ENCODE assay signal across 1 cellular context in the genomic region with DNA sequence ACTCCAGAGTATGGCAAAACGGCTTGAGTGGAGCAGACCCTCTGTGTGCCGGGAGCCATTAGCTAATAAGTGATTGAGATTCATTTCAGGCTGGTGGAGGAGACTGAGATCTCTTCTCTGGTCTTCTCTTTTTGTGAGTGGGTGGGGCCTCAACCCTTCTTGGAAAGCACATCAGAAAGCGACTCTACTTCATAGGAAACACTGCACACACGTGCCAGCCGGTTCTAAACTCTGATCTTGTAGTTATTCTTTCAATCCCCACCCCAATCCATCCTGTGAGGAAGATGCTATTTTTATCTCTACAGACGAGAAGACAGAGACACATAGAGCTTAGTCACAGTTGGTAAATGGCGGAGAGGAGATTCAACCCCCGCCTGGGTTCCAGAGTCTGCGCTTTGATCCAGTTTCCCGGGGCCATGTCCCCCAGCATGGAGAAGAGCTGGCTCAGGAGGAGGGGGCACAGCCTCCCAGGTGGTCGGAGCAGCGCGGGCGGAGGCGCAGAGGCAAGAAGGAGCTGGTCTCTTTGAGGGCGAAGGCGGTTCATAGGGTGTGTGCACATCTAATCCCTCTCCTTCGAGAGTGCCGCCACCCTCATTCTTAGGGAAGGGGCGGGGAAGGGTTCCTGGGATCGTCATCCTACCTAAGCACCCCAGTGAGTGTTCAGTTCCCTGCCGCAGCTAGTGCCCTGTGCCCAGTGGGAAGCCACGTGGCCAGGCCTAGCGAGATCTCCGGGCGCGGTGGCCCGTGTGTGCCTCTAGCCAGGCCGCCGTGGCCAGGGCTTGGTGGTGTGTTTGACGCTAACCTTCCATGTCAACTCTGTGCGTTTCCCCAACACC.
TF ChIP-seq lines count a peak whose summit lies in the region.

No MANE protein-coding gene starts in this region.

TF ChIP-seq in K562, 482 proteins besides CTCF, POLR2A, EP300 and RAD21:
- TF ChIP-seq MED1 (CRISPR knock-in tag; IDR thresholded peaks at IDR 0.05; ENCODE audit: borderline replicate concordance) = no peak
- no peak for TF ChIP-seq U2AF1 (optimal IDR thresholded peaks at IDR 0.05; ENCODE audit: low read depth, low read length)
- TF ChIP-seq, protein P1, sequence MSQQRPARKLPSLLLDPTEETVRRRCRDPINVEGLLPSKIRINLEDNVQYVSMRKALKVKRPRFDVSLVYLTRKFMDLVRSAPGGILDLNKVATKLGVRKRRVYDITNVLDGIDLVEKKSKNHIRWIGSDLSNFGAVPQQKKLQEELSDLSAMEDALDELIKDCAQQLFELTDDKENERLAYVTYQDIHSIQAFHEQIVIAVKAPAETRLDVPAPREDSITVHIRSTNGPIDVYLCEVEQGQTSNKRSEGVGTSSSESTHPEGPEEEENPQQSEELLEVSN (IDR thresholded peaks at IDR 0.05; ENCODE audit: borderline replicate concordance in 1 of 2, extremely low read depth in 1 of 2, insufficient read depth in 1 of 2, insufficient read length in 1 of 2, low read depth in 1 of 2, low read length in 1 of 2, poor library complexity in 1 of 2, severe bottlenecking in 1 of 2) = peak in 1 of 2 experiments; percentile 11
- TF ChIP-seq ESRRB (CRISPR knock-in tag; IDR thresholded peaks at IDR 0.05; ENCODE audit: borderline replicate concordance) = no peak
- no peak for TF ChIP-seq LEF1 (IDR thresholded peaks at IDR 0.05)
- TF ChIP-seq, protein P2, sequence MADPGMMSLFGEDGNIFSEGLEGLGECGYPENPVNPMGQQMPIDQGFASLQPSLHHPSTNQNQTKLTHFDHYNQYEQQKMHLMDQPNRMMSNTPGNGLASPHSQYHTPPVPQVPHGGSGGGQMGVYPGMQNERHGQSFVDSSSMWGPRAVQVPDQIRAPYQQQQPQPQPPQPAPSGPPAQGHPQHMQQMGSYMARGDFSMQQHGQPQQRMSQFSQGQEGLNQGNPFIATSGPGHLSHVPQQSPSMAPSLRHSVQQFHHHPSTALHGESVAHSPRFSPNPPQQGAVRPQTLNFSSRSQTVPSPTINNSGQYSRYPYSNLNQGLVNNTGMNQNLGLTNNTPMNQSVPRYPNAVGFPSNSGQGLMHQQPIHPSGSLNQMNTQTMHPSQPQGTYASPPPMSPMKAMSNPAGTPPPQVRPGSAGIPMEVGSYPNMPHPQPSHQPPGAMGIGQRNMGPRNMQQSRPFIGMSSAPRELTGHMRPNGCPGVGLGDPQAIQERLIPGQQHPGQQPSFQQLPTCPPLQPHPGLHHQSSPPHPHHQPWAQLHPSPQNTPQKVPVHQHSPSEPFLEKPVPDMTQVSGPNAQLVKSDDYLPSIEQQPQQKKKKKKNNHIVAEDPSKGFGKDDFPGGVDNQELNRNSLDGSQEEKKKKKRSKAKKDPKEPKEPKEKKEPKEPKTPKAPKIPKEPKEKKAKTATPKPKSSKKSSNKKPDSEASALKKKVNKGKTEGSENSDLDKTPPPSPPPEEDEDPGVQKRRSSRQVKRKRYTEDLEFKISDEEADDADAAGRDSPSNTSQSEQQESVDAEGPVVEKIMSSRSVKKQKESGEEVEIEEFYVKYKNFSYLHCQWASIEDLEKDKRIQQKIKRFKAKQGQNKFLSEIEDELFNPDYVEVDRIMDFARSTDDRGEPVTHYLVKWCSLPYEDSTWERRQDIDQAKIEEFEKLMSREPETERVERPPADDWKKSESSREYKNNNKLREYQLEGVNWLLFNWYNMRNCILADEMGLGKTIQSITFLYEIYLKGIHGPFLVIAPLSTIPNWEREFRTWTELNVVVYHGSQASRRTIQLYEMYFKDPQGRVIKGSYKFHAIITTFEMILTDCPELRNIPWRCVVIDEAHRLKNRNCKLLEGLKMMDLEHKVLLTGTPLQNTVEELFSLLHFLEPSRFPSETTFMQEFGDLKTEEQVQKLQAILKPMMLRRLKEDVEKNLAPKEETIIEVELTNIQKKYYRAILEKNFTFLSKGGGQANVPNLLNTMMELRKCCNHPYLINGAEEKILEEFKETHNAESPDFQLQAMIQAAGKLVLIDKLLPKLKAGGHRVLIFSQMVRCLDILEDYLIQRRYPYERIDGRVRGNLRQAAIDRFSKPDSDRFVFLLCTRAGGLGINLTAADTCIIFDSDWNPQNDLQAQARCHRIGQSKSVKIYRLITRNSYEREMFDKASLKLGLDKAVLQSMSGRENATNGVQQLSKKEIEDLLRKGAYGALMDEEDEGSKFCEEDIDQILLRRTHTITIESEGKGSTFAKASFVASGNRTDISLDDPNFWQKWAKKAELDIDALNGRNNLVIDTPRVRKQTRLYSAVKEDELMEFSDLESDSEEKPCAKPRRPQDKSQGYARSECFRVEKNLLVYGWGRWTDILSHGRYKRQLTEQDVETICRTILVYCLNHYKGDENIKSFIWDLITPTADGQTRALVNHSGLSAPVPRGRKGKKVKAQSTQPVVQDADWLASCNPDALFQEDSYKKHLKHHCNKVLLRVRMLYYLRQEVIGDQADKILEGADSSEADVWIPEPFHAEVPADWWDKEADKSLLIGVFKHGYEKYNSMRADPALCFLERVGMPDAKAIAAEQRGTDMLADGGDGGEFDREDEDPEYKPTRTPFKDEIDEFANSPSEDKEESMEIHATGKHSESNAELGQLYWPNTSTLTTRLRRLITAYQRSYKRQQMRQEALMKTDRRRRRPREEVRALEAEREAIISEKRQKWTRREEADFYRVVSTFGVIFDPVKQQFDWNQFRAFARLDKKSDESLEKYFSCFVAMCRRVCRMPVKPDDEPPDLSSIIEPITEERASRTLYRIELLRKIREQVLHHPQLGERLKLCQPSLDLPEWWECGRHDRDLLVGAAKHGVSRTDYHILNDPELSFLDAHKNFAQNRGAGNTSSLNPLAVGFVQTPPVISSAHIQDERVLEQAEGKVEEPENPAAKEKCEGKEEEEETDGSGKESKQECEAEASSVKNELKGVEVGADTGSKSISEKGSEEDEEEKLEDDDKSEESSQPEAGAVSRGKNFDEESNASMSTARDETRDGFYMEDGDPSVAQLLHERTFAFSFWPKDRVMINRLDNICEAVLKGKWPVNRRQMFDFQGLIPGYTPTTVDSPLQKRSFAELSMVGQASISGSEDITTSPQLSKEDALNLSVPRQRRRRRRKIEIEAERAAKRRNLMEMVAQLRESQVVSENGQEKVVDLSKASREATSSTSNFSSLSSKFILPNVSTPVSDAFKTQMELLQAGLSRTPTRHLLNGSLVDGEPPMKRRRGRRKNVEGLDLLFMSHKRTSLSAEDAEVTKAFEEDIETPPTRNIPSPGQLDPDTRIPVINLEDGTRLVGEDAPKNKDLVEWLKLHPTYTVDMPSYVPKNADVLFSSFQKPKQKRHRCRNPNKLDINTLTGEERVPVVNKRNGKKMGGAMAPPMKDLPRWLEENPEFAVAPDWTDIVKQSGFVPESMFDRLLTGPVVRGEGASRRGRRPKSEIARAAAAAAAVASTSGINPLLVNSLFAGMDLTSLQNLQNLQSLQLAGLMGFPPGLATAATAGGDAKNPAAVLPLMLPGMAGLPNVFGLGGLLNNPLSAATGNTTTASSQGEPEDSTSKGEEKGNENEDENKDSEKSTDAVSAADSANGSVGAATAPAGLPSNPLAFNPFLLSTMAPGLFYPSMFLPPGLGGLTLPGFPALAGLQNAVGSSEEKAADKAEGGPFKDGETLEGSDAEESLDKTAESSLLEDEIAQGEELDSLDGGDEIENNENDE (IDR thresholded peaks at IDR 0.05; ENCODE audit: low read depth, low read length) = no peak
- TF ChIP-seq TRIM24 (IDR thresholded peaks at IDR 0.05) = no peak
- TF ChIP-seq, protein P3, sequence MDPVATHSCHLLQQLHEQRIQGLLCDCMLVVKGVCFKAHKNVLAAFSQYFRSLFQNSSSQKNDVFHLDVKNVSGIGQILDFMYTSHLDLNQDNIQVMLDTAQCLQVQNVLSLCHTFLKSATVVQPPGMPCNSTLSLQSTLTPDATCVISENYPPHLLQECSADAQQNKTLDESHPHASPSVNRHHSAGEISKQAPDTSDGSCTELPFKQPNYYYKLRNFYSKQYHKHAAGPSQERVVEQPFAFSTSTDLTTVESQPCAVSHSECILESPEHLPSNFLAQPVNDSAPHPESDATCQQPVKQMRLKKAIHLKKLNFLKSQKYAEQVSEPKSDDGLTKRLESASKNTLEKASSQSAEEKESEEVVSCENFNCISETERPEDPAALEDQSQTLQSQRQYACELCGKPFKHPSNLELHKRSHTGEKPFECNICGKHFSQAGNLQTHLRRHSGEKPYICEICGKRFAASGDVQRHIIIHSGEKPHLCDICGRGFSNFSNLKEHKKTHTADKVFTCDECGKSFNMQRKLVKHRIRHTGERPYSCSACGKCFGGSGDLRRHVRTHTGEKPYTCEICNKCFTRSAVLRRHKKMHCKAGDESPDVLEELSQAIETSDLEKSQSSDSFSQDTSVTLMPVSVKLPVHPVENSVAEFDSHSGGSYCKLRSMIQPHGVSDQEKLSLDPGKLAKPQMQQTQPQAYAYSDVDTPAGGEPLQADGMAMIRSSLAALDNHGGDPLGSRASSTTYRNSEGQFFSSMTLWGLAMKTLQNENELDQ (CRISPR knock-in tag; IDR thresholded peaks at IDR 0.05; ENCODE audit: borderline replicate concordance) = no peak
- 0 out of 2 replicates have a peak, but pooled peaks have one; percentile 15 for TF ChIP-seq MAFG (tag; conservative IDR thresholded peaks at IDR 0.05)
- TF ChIP-seq, protein P4, sequence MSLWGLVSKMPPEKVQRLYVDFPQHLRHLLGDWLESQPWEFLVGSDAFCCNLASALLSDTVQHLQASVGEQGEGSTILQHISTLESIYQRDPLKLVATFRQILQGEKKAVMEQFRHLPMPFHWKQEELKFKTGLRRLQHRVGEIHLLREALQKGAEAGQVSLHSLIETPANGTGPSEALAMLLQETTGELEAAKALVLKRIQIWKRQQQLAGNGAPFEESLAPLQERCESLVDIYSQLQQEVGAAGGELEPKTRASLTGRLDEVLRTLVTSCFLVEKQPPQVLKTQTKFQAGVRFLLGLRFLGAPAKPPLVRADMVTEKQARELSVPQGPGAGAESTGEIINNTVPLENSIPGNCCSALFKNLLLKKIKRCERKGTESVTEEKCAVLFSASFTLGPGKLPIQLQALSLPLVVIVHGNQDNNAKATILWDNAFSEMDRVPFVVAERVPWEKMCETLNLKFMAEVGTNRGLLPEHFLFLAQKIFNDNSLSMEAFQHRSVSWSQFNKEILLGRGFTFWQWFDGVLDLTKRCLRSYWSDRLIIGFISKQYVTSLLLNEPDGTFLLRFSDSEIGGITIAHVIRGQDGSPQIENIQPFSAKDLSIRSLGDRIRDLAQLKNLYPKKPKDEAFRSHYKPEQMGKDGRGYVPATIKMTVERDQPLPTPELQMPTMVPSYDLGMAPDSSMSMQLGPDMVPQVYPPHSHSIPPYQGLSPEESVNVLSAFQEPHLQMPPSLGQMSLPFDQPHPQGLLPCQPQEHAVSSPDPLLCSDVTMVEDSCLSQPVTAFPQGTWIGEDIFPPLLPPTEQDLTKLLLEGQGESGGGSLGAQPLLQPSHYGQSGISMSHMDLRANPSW (CRISPR knock-in tag; IDR thresholded peaks at IDR 0.05) = no peak
- TF ChIP-seq NFE2 (IDR thresholded peaks at IDR 0.05; ENCODE audit: low read depth) = 0 out of 2 replicates have a peak, but pooled peaks have one; percentile 8
- TF ChIP-seq, protein P5, sequence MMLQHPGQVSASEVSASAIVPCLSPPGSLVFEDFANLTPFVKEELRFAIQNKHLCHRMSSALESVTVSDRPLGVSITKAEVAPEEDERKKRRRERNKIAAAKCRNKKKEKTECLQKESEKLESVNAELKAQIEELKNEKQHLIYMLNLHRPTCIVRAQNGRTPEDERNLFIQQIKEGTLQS (IDR thresholded peaks at IDR 0.05) = no peak
- TF ChIP-seq, protein P5 (CRISPR knock-in tag; conservative IDR thresholded peaks at IDR 0.05) = no peak
- TF ChIP-seq, protein P6, sequence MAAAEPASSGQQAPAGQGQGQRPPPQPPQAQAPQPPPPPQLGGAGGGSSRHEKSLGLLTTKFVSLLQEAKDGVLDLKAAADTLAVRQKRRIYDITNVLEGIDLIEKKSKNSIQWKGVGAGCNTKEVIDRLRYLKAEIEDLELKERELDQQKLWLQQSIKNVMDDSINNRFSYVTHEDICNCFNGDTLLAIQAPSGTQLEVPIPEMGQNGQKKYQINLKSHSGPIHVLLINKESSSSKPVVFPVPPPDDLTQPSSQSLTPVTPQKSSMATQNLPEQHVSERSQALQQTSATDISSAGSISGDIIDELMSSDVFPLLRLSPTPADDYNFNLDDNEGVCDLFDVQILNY (CRISPR knock-in tag; IDR thresholded peaks at IDR 0.05) = 0 out of 2 replicates have a peak, but pooled peaks have one; percentile 40
- TF ChIP-seq HNRNPK (IDR thresholded peaks at IDR 0.05; ENCODE audit: low read depth, low read length, poor library complexity, severe bottlenecking) = no peak
- TF ChIP-seq, protein P7, sequence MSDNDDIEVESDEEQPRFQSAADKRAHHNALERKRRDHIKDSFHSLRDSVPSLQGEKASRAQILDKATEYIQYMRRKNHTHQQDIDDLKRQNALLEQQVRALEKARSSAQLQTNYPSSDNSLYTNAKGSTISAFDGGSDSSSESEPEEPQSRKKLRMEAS (CRISPR knock-in tag; IDR thresholded peaks at IDR 0.05) = peak; percentile 41
